Comparison of ENCODE assay signal across 8 cellular contexts in the genomic region with DNA sequence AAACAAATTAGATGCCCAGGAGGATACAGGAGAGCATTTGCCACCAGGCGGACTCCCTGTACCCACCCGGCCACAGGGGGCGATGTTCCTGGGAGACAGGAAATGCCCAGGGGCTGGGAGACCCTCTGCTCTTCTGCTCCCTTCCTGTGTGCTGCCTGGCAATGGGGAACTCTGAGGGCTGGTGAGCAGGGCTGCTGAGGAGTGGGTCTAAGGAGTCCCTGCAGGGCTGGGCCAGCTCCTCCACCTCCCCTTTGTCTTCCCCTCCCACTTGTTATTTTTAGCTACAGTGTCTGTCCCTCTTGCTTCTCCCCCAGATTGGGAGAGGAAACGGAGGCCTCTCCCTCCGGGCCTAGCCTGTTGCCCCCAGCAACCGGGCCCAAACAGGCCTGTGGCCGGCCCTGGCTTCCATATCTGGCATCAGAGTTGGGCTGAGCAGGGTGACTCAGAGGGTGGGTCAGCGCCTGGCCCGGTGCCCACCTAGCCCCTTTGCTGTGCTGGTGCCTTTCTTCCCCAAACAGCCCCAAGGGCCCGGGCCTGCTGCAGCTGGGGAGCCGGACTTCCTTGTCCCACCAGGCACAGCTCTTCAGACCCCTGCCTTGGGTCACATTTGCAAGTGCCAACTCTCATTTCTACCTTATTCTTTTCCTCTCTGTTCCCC. TPM values are rescaled to one million over a fixed set of nuclear protein-coding genes. Genes with fewer than 3 reads are reported as not detected.
DNase-seq lines count a peak whose midpoint lies in the region; ATAC-seq and TF ChIP-seq lines count a peak whose summit lies in the region.

No MANE protein-coding gene starts in this region.

- H3K4me3 ChIP-seq in skeletal muscle cell (ENCODE audit: low read depth, low read length) = peak overlapping the region; percentile 17

- DNase-seq in SHP77 (lab: John Stamatoyannopoulos, UW) (peak; percentile 64 to 67), left ventricle myocardium superior (peak; percentile 95), skeletal muscle cell (ENCODE audit: low read depth) (peak; percentile 92), NCI-H2107 treated with DMSO at 0.1 percent for 48 hours (lab: John Stamatoyannopoulos, UW; ENCODE audit: unreplicated experiment) (no peak), midbrain (lab: John Stamatoyannopoulos, UW) (no peak)

- WGBS in adipose tissue, 3 donors = 9 to 44% (median 10%) methylated on average over 11 of the region's 11 CpGs

- peak overlapping the region; percentile 88 for H3K27ac ChIP-seq in adipose tissue (ENCODE audit: low read depth, low read length)

- intact Hi-C loops in left ventricle myocardium superior (cut with micrococcal nuclease) = no loop called here

- ATAC-seq in HG03439 (IDR thresholded peaks at IDR 0.05; ENCODE audit: unreplicated experiment) (peak; percentile 31), left ventricle myocardium superior (peak; percentile 51)

- TF ChIP-seq CTCF in GM12874 (IDR thresholded peaks at IDR 0.05; ENCODE audit: insufficient read depth, low read depth, low read length) = peak; percentile 58

RNA-seq across cellular contexts. Expression of gene LMNA, which starts 11.7 kb away (rescaled TPM):
- polyA plus RNA-seq in adipose tissue = 100 to 1,000 TPM in 2 of 3 donors, 10 to 100 TPM in 1; 58.6 to 543 (median 239) TPM
- 252 TPM for total RNA-seq in left ventricle myocardium superior

RNA-seq across cellular contexts. Expression of gene SEMA4A, which starts 27.2 kb away (rescaled TPM):
- polyA plus RNA-seq in adipose tissue = 1 to 10 TPM; 2.1 to 9.5 (median 7.4) TPM
- total RNA-seq in left ventricle myocardium superior = 0.69 TPM

RNA-seq across cellular contexts. Expression of gene MEX3A, which starts 43.9 kb away (rescaled TPM):
- polyA plus RNA-seq in adipose tissue = under 1 TPM; under 0.01 to 0.43 (median 0.26) TPM
- total RNA-seq in left ventricle myocardium superior = 0.17 TPM

Comparison
In these comparisons a context has a peak if more than half of its experiments do, and no peak if none do; other contexts are left out.
1. DNase-seq: peak in SHP77 (2 of 2), left ventricle myocardium superior (single experiment) and skeletal muscle cell (single experiment); none in NCI-H2107 treated with DMSO at 0.1 percent for 48 hours (single experiment) and midbrain (single experiment).